In genomic region chr1:207025144-207025880, GRCh38 we compare ENCODE assay signal across 1 cellular context.
TF ChIP-seq lines count a peak whose summit lies in the region.

No MANE protein-coding gene starts in this region.

TF ChIP-seq in HepG2, 621 proteins besides CTCF, POLR2A, EP300 and RAD21 (continued from another document and continues in another):
- TF ChIP-seq PRDM10 (CRISPR knock-in tag; IDR thresholded peaks at IDR 0.05; ENCODE audit: low read depth) (0 out of 2 replicates have a peak, but pooled peaks have one; percentile 24), KDM4B (CRISPR knock-in tag; IDR thresholded peaks at IDR 0.05) (no peak), ELF1 (CRISPR knock-in tag; IDR thresholded peaks at IDR 0.05) (no peak), CBX2 (IDR thresholded peaks at IDR 0.05; ENCODE audit: low read depth, low read length) (no peak), CBX2 (CRISPR knock-in tag; IDR thresholded peaks at IDR 0.05; ENCODE audit: low read depth) (no peak), REST (IDR thresholded peaks at IDR 0.05; ENCODE audit: borderline replicate concordance in 1 of 2, low read depth in 1 of 2, low read length in 2 of 2) (peak in 1 of 2 experiments; percentile 38; a peak in 1 of 4 replicates), ZNF747 (CRISPR knock-in tag; IDR thresholded peaks at IDR 0.05; ENCODE audit: borderline replicate concordance) (no peak), ZFY (CRISPR knock-in tag; IDR thresholded peaks at IDR 0.05) (no peak), SRSF9 (IDR thresholded peaks at IDR 0.05; ENCODE audit: borderline replicate concordance, insufficient read depth, low read depth, low read length, poor library complexity, severe bottlenecking) (no peak), ZNF709 (CRISPR knock-in tag; IDR thresholded peaks at IDR 0.05) (no peak), SATB2 (CRISPR knock-in tag; IDR thresholded peaks at IDR 0.05) (peak; percentile 75; the same call in 1 of the 2 replicates), NPAS2 (CRISPR knock-in tag; IDR thresholded peaks at IDR 0.05; ENCODE audit: borderline replicate concordance) (no peak), YY1 (IDR thresholded peaks at IDR 0.05; ENCODE audit: insufficient read depth, insufficient replicate concordance, low read depth, low read length) (no peak), ARHGAP35 (CRISPR knock-in tag; IDR thresholded peaks at IDR 0.05; ENCODE audit: borderline replicate concordance) (no peak), ADNP (CRISPR knock-in tag; IDR thresholded peaks at IDR 0.05) (no peak), IKZF4 (CRISPR knock-in tag; IDR thresholded peaks at IDR 0.05; ENCODE audit: borderline replicate concordance, low read depth, not compliant biosample characterization) (no peak), SETDB1 (CRISPR knock-in tag; IDR thresholded peaks at IDR 0.05; ENCODE audit: borderline replicate concordance) (no peak), HNF1B (CRISPR knock-in tag; IDR thresholded peaks at IDR 0.05) (no peak), ZBTB4 (CRISPR knock-in tag; IDR thresholded peaks at IDR 0.05; ENCODE audit: borderline replicate concordance) (no peak), ZNF563 (CRISPR knock-in tag; IDR thresholded peaks at IDR 0.05) (no peak), MAFG (CRISPR knock-in tag; IDR thresholded peaks at IDR 0.05) (no peak), RARA (CRISPR knock-in tag; IDR thresholded peaks at IDR 0.05) (peak; percentile 79), ZNF512B (CRISPR knock-in tag; IDR thresholded peaks at IDR 0.05; ENCODE audit: borderline replicate concordance) (no peak), ZNF10 (CRISPR knock-in tag; IDR thresholded peaks at IDR 0.05; ENCODE audit: borderline replicate concordance, low read depth) (no peak), TMF1 (CRISPR knock-in tag; IDR thresholded peaks at IDR 0.05; ENCODE audit: low read depth) (no peak), ZNF572 (CRISPR knock-in tag; IDR thresholded peaks at IDR 0.05) (no peak), AFF4 (CRISPR knock-in tag; IDR thresholded peaks at IDR 0.05) (no peak), ZNF275 (CRISPR knock-in tag; IDR thresholded peaks at IDR 0.05; ENCODE audit: borderline replicate concordance) (no peak), PPARG (CRISPR knock-in tag; conservative IDR thresholded peaks at IDR 0.05) (peak; percentile 32; the same call in 1 of the 2 replicates), ZNF30 (CRISPR knock-in tag; IDR thresholded peaks at IDR 0.05) (no peak), PHF8 (CRISPR knock-in tag; IDR thresholded peaks at IDR 0.05) (no peak), ZNF607 (CRISPR knock-in tag; IDR thresholded peaks at IDR 0.05; ENCODE audit: borderline replicate concordance) (no peak), ZFAT (CRISPR knock-in tag; conservative IDR thresholded peaks at IDR 0.05) (no peak), TBX3 (IDR thresholded peaks at IDR 0.05; ENCODE audit: borderline replicate concordance) (peak; percentile 50; the same call in 1 of the 2 replicates), ZNF577 (CRISPR knock-in tag; IDR thresholded peaks at IDR 0.05; ENCODE audit: borderline replicate concordance, low read depth) (no peak), ZNF33B (CRISPR knock-in tag; IDR thresholded peaks at IDR 0.05) (no peak), HNRNPH1 (optimal IDR thresholded peaks at IDR 0.05; ENCODE audit: low read depth, low read length) (no peak), FOSL2 (CRISPR knock-in tag; IDR thresholded peaks at IDR 0.05) (peak; percentile 65), YEATS2 (CRISPR knock-in tag; IDR thresholded peaks at IDR 0.05; ENCODE audit: borderline replicate concordance) (no peak), HNRNPL (IDR thresholded peaks at IDR 0.05; ENCODE audit: low read depth, low read length) (0 out of 2 replicates have a peak, but pooled peaks have one; percentile 25), IRF2 (CRISPR knock-in tag; IDR thresholded peaks at IDR 0.05) (peak; percentile 67; the same call in 1 of the 2 replicates)
